Comparison of ENCODE assay signal across 17 cellular contexts in the genomic region with DNA sequence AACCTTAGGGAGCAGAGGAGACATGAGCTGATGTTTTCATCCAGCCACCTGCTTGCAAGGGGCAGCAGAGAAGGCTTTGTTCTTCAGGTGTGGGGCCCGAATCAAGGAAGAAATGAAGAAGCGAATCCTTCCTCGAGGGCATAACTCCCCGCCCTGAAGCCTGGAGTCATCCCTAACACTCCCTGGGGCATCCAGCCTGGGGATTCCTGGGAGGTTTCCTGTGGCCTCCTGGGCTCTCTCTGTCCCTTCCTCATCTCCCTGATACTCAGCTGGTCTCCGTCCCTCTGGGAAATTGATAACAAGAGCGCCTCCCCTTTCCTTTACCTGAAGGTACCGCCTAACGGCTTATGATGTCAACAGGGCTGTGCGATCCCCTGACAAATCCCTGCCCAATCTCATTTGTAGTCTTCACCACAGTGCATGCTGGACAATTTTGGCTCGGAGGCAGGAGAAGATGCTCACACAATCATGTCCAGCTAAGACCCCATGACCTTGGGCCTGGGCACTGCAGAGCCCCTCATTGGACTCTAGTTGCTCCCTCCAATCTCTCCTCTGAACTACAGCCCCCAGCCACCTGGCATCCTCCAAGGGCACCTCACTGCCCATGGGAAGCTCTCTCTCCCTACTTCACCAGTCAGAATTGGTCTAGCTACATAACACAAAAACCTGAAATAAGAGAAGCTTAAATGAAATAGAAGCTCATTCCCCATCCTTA.
"Had no signal": no experiment of that assay in that cellular context is flagged by ENCODE, and none has a peak within 500 bp of the region (broad histone marks: within the 10 kb centered on the region; RNA-seq: fewer than 3 reads in every experiment).

No MANE protein-coding gene starts in this region.

- H3K4me1 Mint-ChIP-seq: central memory CD8-positive, alpha-beta T cell had no signal

- H3K4me3 ChIP-seq: colonic mucosa, heart left ventricle, SJSA1, tibial artery, uterus had no signal

- H3K27me3 ChIP-seq: colonic mucosa, SJSA1, uterus had no signal

- H3K36me3 Mint-ChIP-seq: brain; natural killer cell treated with Interleukin-12 subunit alpha and Interleukin-12 subunit beta and Interleukin-15 and Interleukin-18, amount 100 ng/mL, for 72 hours had no signal

- H3K9me3 ChIP-seq: colonic mucosa, heart left ventricle, SJSA1, tibial artery, uterus had no signal

- H3K9ac ChIP-seq: parathyroid adenoma had no signal

- DNase-seq: activated CD4-positive, alpha-beta T cell treated with anti-CD3 and anti-CD28 coated beads, Interleukin-2, amount 50 U/mL, for 4 hours; activated T-cell treated with anti-CD3 and anti-CD28 coated beads, Interleukin-2, amount 50 U/mL, for 48 hours; anterior cingulate cortex; colonic mucosa; mesendoderm; stimulated activated CD4-positive, alpha-beta T cell treated with anti-CD3 and anti-CD28 coated beads, Interleukin-2, amount 100 ng/mL, for 24 hours; stimulated activated naive CD4-positive, alpha-beta T cell treated with Interleukin-2 at 50 U/mL for 16 hours; uterus had no signal

- H3K27ac Mint-ChIP-seq: natural killer cell treated with Interleukin-12 subunit alpha and Interleukin-12 subunit beta and Interleukin-15 and Interleukin-18, amount 100 ng/mL, for 72 hours; T-helper 1 cell treated with Interleukin-12 subunit alpha and Interleukin-12 subunit beta and Interleukin-4 antibody, amounts not matched to agents 30 μg/mL and 1 μg/mL, for 36 hours had no signal

- H3K79me2 ChIP-seq: parathyroid adenoma had no signal

- ATAC-seq: heart left ventricle; natural killer cell treated with Interleukin-12 subunit alpha and Interleukin-12 subunit beta and Interleukin-15 and Interleukin-18, amount 100 ng/mL, for 72 hours had no signal

- H2AFZ ChIP-seq: parathyroid adenoma had no signal

- H3K4me1 ChIP-seq: colonic mucosa, parathyroid adenoma had no signal

- H3K27ac ChIP-seq: colonic mucosa, heart left ventricle, parathyroid adenoma, SJSA1, tibial artery, uterus, VCaP had no signal

- H3K9me3 Mint-ChIP-seq: central memory CD8-positive, alpha-beta T cell; natural killer cell treated with Interleukin-12 subunit alpha and Interleukin-12 subunit beta and Interleukin-15 and Interleukin-18, amount 100 ng/mL, for 72 hours; T-helper 1 cell treated with Interleukin-12 subunit alpha and Interleukin-12 subunit beta and Interleukin-4 antibody, amounts not matched to agents 30 μg/mL and 1 μg/mL, for 36 hours had no signal

- H3K4me3 Mint-ChIP-seq: brain; central memory CD8-positive, alpha-beta T cell; natural killer cell treated with Interleukin-12 subunit alpha and Interleukin-12 subunit beta and Interleukin-15 and Interleukin-18, amount 100 ng/mL, for 72 hours; T-helper 1 cell treated with Interleukin-12 subunit alpha and Interleukin-12 subunit beta and Interleukin-4 antibody, amounts not matched to agents 30 μg/mL and 1 μg/mL, for 36 hours had no signal

- H3K36me3 ChIP-seq: colonic mucosa, heart left ventricle, SJSA1, tibial artery, uterus had no signal
